38 cellular contexts compared by ENCODE assay signal in the genomic region with DNA sequence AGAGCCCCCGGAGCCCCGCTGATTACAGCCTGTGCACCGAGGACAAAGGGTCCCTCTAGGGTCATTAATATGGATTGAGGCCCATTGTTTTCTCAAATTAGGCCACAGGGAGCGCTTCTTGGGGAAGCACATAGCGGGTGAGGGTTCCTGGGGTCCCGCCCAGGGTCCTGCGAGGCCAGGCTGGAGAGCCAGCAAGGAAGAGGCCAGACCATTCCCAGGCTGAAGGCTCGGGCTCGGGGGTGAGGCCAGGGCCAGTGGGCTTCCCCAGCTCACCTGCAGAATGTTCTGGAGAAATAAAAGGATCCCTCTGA. TPM values are rescaled to one million over a fixed set of nuclear protein-coding genes. Genes with fewer than 3 reads are reported as not detected.
"Had no signal": no experiment of that assay in that cellular context is flagged by ENCODE, and none has a peak within 500 bp of the region (broad histone marks: within the 10 kb centered on the region; RNA-seq: fewer than 3 reads in every experiment).

No MANE protein-coding gene starts in this region.

- H3K4me1 ChIP-seq: colonic mucosa, parathyroid adenoma, testis had no signal

- H3K27ac ChIP-seq: colonic mucosa, epithelial cell of prostate, gastrocnemius medialis, heart left ventricle, hepatocyte, neutrophil, parathyroid adenoma, right atrium auricular region, testis, tibial artery had no signal

- H3K36me3 ChIP-seq: colonic mucosa, gastrocnemius medialis, heart left ventricle, neutrophil, right atrium auricular region, tibial artery had no signal

- H2AFZ ChIP-seq: hepatocyte, parathyroid adenoma had no signal

- H3K27me3 ChIP-seq: colonic mucosa, gastrocnemius medialis, heart left ventricle, hepatocyte, right atrium auricular region, testis, tibial artery had no signal

- H3K9me3 ChIP-seq: colonic mucosa, gastrocnemius medialis, neutrophil, testis, tibial artery had no signal

- DNase-seq: central memory CD4-positive, alpha-beta T cell; colonic mucosa; effector CD8-positive, alpha-beta T cell; foreskin fibroblast; gastrocnemius medialis; immature natural killer cell; islet precursor cell; mammary epithelial cell; mesendoderm; midbrain; naive thymus-derived CD8-positive, alpha-beta T cell; stimulated activated CD4-positive, alpha-beta T cell treated with anti-CD3 and anti-CD28 coated beads, Interleukin-12 subunit alpha, Interleukin-12 subunit beta, amount 100 ng/mL, for 4 hours; stimulated activated CD4-positive, alpha-beta T cell treated with anti-CD3 and anti-CD28 coated beads, Interleukin-1b, Interleukin-23, amount 100 ng/mL, for 48 hours; stimulated activated CD4-positive, alpha-beta T cell treated with anti-CD3 and anti-CD28 coated beads, Interleukin-4, amount 100 ng/mL, for 1 hour; stimulated activated CD8-positive, alpha-beta memory T cell treated with anti-CD3 and anti-CD28 coated beads, Interleukin-4, amount 100 ng/mL, for 48 hours; stimulated activated naive CD4-positive, alpha-beta T cell treated with Interleukin-2 at 50 U/mL for 16 hours; substantia nigra; testis; tibial artery had no signal

- H3K9me3 Mint-ChIP-seq: immature natural killer cell, type B pancreatic cell had no signal

- H3K4me3 Mint-ChIP-seq: dendritic cell treated with granulocyte-macrophage colony-stimulating factor and Interleukin-4, amounts not matched to agents 40 ng/mL and 50 ng/mL, for 4 days; endodermal cell; immature natural killer cell; naive thymus-derived CD8-positive, alpha-beta T cell; type B pancreatic cell had no signal

- H3K4me1 Mint-ChIP-seq: immature natural killer cell; naive thymus-derived CD8-positive, alpha-beta T cell had no signal

- H3K4me3 ChIP-seq: colonic mucosa, gastrocnemius medialis, heart left ventricle, hepatocyte, right atrium auricular region, smooth muscle cell, testis, tibial artery had no signal

- H3K9ac ChIP-seq: parathyroid adenoma had no signal

- FAIRE-seq: urothelium cell line had no signal

- H3K27ac Mint-ChIP-seq: dendritic cell treated with granulocyte-macrophage colony-stimulating factor and Interleukin-4, amounts not matched to agents 40 ng/mL and 50 ng/mL, for 4 days; endodermal cell; immature natural killer cell; naive thymus-derived CD8-positive, alpha-beta T cell; progenitor cell of endocrine pancreas; type B pancreatic cell had no signal

- H3K36me3 Mint-ChIP-seq: immature natural killer cell; naive thymus-derived CD8-positive, alpha-beta T cell; type B pancreatic cell had no signal

- H3K79me2 ChIP-seq: parathyroid adenoma had no signal

- H3K4me2 ChIP-seq: hepatocyte, smooth muscle cell had no signal

- ATAC-seq: esophagus mucosa; gastrocnemius medialis; heart left ventricle; naive thymus-derived CD8-positive, alpha-beta T cell; sciatic nerve had no signal

RNA-seq across cellular contexts. Expression of a gene that starts 4.8 kb away (rescaled TPM):
- total RNA-seq: cerebellum; colonic mucosa; endodermal cell; esophagus mucosa; gastrocnemius medialis; lower leg skin; mammary epithelial cell; myocyte; naive thymus-derived CD8-positive, alpha-beta T cell; omental fat pad; right atrium auricular region; sciatic nerve; smooth muscle cell; testis had no signal
- polyA plus RNA-seq: immature natural killer cell; mammary epithelial cell; naive thymus-derived CD8-positive, alpha-beta T cell; neural cell; smooth muscle cell had no signal
